In the genomic region with DNA sequence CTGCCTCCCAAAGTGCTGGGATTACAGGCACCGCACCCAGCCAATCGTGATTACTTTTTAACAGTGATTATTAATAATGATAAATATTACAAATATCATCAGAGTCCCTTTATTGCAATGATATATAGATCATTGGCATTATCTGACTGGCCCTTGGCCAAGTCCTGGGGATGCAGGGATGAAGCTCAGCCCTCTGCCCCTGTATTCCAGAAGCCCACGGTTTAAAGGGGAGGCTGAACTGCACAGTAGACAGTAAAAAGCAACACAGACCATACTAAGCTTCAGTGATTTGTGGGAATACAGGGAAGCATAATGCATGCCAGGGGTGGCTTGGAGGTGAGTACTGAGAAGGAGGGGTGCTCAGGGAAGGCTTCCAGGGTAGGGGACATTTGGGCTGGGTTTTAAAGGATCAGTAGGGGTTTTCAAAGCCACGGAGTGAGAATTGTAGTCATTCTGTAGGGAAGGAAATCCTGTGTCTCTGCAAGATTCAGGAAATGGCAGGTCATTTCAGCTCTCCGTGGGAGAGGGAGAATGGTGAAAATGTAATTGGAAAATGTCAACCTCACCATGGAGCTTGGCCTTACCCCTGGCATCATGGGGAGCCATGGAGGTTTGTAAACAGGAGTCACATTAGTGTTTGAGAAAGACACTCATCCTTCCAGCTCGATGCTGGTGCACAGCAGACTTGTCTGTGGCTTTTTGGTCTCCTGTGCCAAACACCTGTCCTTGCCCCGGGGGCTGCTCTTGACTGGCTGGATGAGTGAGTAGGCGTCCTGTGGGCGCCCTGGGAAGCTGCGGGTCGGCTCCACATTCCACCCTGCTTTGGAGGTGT, we compare ENCODE assay signal across 2 cellular contexts.
TF ChIP-seq lines count a peak whose summit lies in the region.

No MANE protein-coding gene starts in this region.

TF ChIP-seq in HCT116, 20 proteins besides CTCF, POLR2A, EP300 and RAD21:
- TF ChIP-seq TCF7L2 (IDR thresholded peaks at IDR 0.05; ENCODE audit: borderline replicate concordance, extremely low read depth, insufficient read depth, insufficient read length), result no peak
- no peak for TF ChIP-seq ELF1 (IDR thresholded peaks at IDR 0.05; ENCODE audit: borderline replicate concordance, low read depth)
- TF ChIP-seq SP1 (IDR thresholded peaks at IDR 0.05; ENCODE audit: low read depth), result no peak
- no peak for TF ChIP-seq JUND (IDR thresholded peaks at IDR 0.05)
- TF ChIP-seq FOSL1 (IDR thresholded peaks at IDR 0.05; ENCODE audit: low read depth), result no peak
- TF ChIP-seq, protein P1, sequence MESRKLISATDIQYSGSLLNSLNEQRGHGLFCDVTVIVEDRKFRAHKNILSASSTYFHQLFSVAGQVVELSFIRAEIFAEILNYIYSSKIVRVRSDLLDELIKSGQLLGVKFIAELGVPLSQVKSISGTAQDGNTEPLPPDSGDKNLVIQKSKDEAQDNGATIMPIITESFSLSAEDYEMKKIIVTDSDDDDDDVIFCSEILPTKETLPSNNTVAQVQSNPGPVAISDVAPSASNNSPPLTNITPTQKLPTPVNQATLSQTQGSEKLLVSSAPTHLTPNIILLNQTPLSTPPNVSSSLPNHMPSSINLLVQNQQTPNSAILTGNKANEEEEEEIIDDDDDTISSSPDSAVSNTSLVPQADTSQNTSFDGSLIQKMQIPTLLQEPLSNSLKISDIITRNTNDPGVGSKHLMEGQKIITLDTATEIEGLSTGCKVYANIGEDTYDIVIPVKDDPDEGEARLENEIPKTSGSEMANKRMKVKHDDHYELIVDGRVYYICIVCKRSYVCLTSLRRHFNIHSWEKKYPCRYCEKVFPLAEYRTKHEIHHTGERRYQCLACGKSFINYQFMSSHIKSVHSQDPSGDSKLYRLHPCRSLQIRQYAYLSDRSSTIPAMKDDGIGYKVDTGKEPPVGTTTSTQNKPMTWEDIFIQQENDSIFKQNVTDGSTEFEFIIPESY (IDR thresholded peaks at IDR 0.05; ENCODE audit: extremely low read depth, insufficient replicate concordance, low read length), result no peak
- TF ChIP-seq, protein P2, sequence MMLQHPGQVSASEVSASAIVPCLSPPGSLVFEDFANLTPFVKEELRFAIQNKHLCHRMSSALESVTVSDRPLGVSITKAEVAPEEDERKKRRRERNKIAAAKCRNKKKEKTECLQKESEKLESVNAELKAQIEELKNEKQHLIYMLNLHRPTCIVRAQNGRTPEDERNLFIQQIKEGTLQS (IDR thresholded peaks at IDR 0.05), result no peak
- no peak for TF ChIP-seq EGR1 (IDR thresholded peaks at IDR 0.05; ENCODE audit: low read depth)
- TF ChIP-seq, protein P3, sequence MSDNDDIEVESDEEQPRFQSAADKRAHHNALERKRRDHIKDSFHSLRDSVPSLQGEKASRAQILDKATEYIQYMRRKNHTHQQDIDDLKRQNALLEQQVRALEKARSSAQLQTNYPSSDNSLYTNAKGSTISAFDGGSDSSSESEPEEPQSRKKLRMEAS (IDR thresholded peaks at IDR 0.05), result no peak
- no peak for TF ChIP-seq EZH2phosphoT487 (IDR thresholded peaks at IDR 0.05; ENCODE audit: borderline replicate concordance)
- TF ChIP-seq POLR2AphosphoS5 (IDR thresholded peaks at IDR 0.05; ENCODE audit: low read depth, low read length), result no peak
- no peak for TF ChIP-seq CBX3 (IDR thresholded peaks at IDR 0.05; ENCODE audit: low read depth)
- TF ChIP-seq SRF (IDR thresholded peaks at IDR 0.05; ENCODE audit: low read depth), result no peak
- no peak for TF ChIP-seq EZH2 (IDR thresholded peaks at IDR 0.05)
- no peak for TF ChIP-seq ZNF274 (IDR thresholded peaks at IDR 0.05; ENCODE audit: low read depth, low read length)
- TF ChIP-seq, protein P4, sequence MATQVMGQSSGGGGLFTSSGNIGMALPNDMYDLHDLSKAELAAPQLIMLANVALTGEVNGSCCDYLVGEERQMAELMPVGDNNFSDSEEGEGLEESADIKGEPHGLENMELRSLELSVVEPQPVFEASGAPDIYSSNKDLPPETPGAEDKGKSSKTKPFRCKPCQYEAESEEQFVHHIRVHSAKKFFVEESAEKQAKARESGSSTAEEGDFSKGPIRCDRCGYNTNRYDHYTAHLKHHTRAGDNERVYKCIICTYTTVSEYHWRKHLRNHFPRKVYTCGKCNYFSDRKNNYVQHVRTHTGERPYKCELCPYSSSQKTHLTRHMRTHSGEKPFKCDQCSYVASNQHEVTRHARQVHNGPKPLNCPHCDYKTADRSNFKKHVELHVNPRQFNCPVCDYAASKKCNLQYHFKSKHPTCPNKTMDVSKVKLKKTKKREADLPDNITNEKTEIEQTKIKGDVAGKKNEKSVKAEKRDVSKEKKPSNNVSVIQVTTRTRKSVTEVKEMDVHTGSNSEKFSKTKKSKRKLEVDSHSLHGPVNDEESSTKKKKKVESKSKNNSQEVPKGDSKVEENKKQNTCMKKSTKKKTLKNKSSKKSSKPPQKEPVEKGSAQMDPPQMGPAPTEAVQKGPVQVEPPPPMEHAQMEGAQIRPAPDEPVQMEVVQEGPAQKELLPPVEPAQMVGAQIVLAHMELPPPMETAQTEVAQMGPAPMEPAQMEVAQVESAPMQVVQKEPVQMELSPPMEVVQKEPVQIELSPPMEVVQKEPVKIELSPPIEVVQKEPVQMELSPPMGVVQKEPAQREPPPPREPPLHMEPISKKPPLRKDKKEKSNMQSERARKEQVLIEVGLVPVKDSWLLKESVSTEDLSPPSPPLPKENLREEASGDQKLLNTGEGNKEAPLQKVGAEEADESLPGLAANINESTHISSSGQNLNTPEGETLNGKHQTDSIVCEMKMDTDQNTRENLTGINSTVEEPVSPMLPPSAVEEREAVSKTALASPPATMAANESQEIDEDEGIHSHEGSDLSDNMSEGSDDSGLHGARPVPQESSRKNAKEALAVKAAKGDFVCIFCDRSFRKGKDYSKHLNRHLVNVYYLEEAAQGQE (IDR thresholded peaks at IDR 0.05; ENCODE audit: low read depth), result no peak
- no peak for TF ChIP-seq YY1 (IDR thresholded peaks at IDR 0.05; ENCODE audit: extremely low read depth, insufficient replicate concordance, low read depth, low read length)
- no peak for TF ChIP-seq SIN3A (IDR thresholded peaks at IDR 0.05; ENCODE audit: low read depth)
- no peak for TF ChIP-seq ZFX (IDR thresholded peaks at IDR 0.05)
- no peak for TF ChIP-seq CEBPB (IDR thresholded peaks at IDR 0.05; ENCODE audit: low read depth)

TF ChIP-seq in H1, 55 proteins besides CTCF, POLR2A, EP300 and RAD21:
- TF ChIP-seq CTBP2 (IDR thresholded peaks at IDR 0.05; ENCODE audit: borderline replicate concordance, insufficient read depth, insufficient read length, low read length), result no peak
- TF ChIP-seq TEAD4 (IDR thresholded peaks at IDR 0.05; ENCODE audit: low read depth, low read length), result no peak
- TF ChIP-seq JUN (IDR thresholded peaks at IDR 0.05; ENCODE audit: low read depth, low read length), result no peak
- no peak for TF ChIP-seq YY1 (IDR thresholded peaks at IDR 0.05; ENCODE audit: low read depth, low read length)
- TF ChIP-seq TAF7 (optimal IDR thresholded peaks at IDR 0.05; ENCODE audit: borderline replicate concordance, low read depth, low read length), result no peak
- no peak for TF ChIP-seq KDM5A (IDR thresholded peaks at IDR 0.05; ENCODE audit: low read length)
- TF ChIP-seq NANOG (IDR thresholded peaks at IDR 0.05; ENCODE audit: insufficient read depth, low read depth, low read length, poor library complexity, severe bottlenecking), result no peak
- no peak for TF ChIP-seq HDAC2 (IDR thresholded peaks at IDR 0.05; ENCODE audit: borderline replicate concordance in 1 of 2, low read depth in 2 of 2, low read length in 2 of 2)
- no peak for TF ChIP-seq POU5F1 (IDR thresholded peaks at IDR 0.05; ENCODE audit: low read depth, low read length)
- no peak for TF ChIP-seq JUND (IDR thresholded peaks at IDR 0.05; ENCODE audit: low read length)
- TF ChIP-seq CEBPB (IDR thresholded peaks at IDR 0.05; ENCODE audit: low read depth, low read length), result no peak
- TF ChIP-seq TCF12 (IDR thresholded peaks at IDR 0.05; ENCODE audit: low read depth, low read length), result no peak
- no peak for TF ChIP-seq POLR2AphosphoS5 (IDR thresholded peaks at IDR 0.05; ENCODE audit: low read depth, low read length)
- TF ChIP-seq FOSL1 (IDR thresholded peaks at IDR 0.05; ENCODE audit: insufficient read depth, low read depth, low read length), result no peak
